In genomic region chr19:48962849-48963165, GRCh38 we compare ENCODE assay signal across 10 cellular contexts. TPM values are rescaled to one million over a fixed set of nuclear protein-coding genes. Genes with fewer than 3 reads are reported as not detected.
DNase-seq lines count a peak whose midpoint lies in the region; ATAC-seq and TF ChIP-seq lines count a peak whose summit lies in the region.
"Had no signal": no experiment of that assay in that cellular context is flagged by ENCODE, and none has a peak within 500 bp of the region (broad histone marks: within the 10 kb centered on the region; RNA-seq: fewer than 3 reads in every experiment).

No MANE protein-coding gene starts in this region.

- H3K27ac ChIP-seq in mesodermal cell (ENCODE audit: low read depth, low read length, severe bottlenecking) (peak overlapping the region; percentile 97), tibial nerve (peak overlapping the region; percentile 92 to 97 (median 96)), SK-N-SH (ENCODE audit: low read depth in 2 of 2, low read length in 1 of 2) (no peak overlapping the region)

- H3K9me2 ChIP-seq in SK-N-SH: no peaks in the 10 kb centered on the region

- H3K9me3 ChIP-seq in mesodermal cell (ENCODE audit: control insufficient read depth, low read length) (no peaks in the 10 kb centered on the region), tibial nerve (no peaks in the 10 kb centered on the region), SK-N-SH (no peaks in the 10 kb centered on the region)

- peaks cover 51% of the 10 kb centered on the region for H3K36me3 ChIP-seq in mesodermal cell (ENCODE audit: control insufficient read depth, insufficient read depth, low read length)
- peaks cover 0 to 31% (median 0%) of the 10 kb centered on the region in 3 donors for H3K36me3 ChIP-seq in tibial nerve
- peaks cover 13 to 31% of the 10 kb centered on the region in 2 experiments for H3K36me3 ChIP-seq in SK-N-SH (replicated peaks in 1 of 2; ENCODE audit: control insufficient read depth in 1 of 2, insufficient read depth in 2 of 2, low read length in 1 of 2)

- ATAC-seq in activated naive CD8-positive, alpha-beta T cell treated with anti-CD3 and anti-CD28 coated beads, Interleukin-2, amount 50 U/mL, for 24 hours: no peak
- ATAC-seq in HG03280 (IDR thresholded peaks at IDR 0.05; ENCODE audit: unreplicated experiment): no peak

- DNase-seq in activated naive CD4-positive, alpha-beta T cell treated with anti-CD3 and anti-CD28 coated beads for 36 hours: no peak
- no peak for DNase-seq in activated naive CD4-positive, alpha-beta T cell (lab: John Stamatoyannopoulos, UW)
- no peak for DNase-seq in activated naive CD8-positive, alpha-beta T cell treated with anti-CD3 and anti-CD28 coated beads, Interleukin-2, amount 50 U/mL, for 24 hours
- DNase-seq in tibial nerve (ENCODE audit: low spot score in 2 of 2): no peak
- DNase-seq in stimulated activated CD4-positive, alpha-beta T cell treated with anti-CD3 and anti-CD28 coated beads, Interleukin-4, amount 100 ng/mL, for 24 hours: no peak
- no peak for DNase-seq in SK-N-SH
- DNase-seq: NCI-H446 treated with DMSO at 0.1 percent for 48 hours had no signal

- no peak overlapping the region for H3K9ac ChIP-seq in SK-N-SH

- 50% methylated on average over 2 of the region's 7 CpGs; no CpG with 5 or more reads in 1 of the 2 experiments for WGBS in mesodermal cell (ENCODE audit: insufficient coverage in 2 of 2), 2 experiments
- 53 to 55% methylated on average over 7 of the region's 7 CpGs for WGBS in tibial nerve, 2 donors
- WGBS in SK-N-SH (ENCODE audit: low lambda C conversion rate): 61% methylated on average over 7 of the region's 7 CpGs

- TF ChIP-seq CTCF in tibial nerve (IDR thresholded peaks at IDR 0.05) (no peak), SK-N-SH (IDR thresholded peaks at IDR 0.05) (no peak)

- peaks cover 59% of the 10 kb centered on the region for H3F3A ChIP-seq in SK-N-SH (replicated peaks; ENCODE audit: insufficient read depth)

- H3K4me3 ChIP-seq in mesodermal cell (ENCODE audit: extremely low read depth, insufficient read depth, low read length, poor library complexity, severe bottlenecking) (no peak overlapping the region), tibial nerve (peak overlapping the region in 1 of 4 donors; percentile 7), SK-N-SH (ENCODE audit: low read depth in 2 of 2, low read length in 1 of 2) (no peak overlapping the region)

- POLR2A ChIA-PET in SK-N-SH (lab: Yijun Ruan, JAX): no interaction called here

- H3K4me1 Mint-ChIP-seq in activated naive CD4-positive, alpha-beta T cell treated with anti-CD3 and anti-CD28 coated beads for 36 hours (ENCODE audit: low read depth): peaks cover 59% of the 10 kb centered on the region
- H3K4me1 Mint-ChIP-seq in activated naive CD8-positive, alpha-beta T cell treated with anti-CD3 and anti-CD28 coated beads, Interleukin-2, amount 50 U/mL, for 24 hours: peaks cover 62% of the 10 kb centered on the region

- no peak for TF ChIP-seq POLR2A in tibial nerve (IDR thresholded peaks at IDR 0.05)

- TF ChIP-seq RAD21 in SK-N-SH (IDR thresholded peaks at IDR 0.05; ENCODE audit: low read length): no peak

- peak overlapping the region; percentile 97 for H3K27ac Mint-ChIP-seq in activated naive CD4-positive, alpha-beta T cell treated with anti-CD3 and anti-CD28 coated beads for 36 hours
- H3K27ac Mint-ChIP-seq in activated naive CD8-positive, alpha-beta T cell treated with anti-CD3 and anti-CD28 coated beads, Interleukin-2, amount 50 U/mL, for 24 hours: peak overlapping the region; percentile 98

- H3K27me3 ChIP-seq in tibial nerve (no peaks in the 10 kb centered on the region), SK-N-SH (ENCODE audit: insufficient read depth) (no peaks in the 10 kb centered on the region)

- H3K79me2 ChIP-seq in SK-N-SH (ENCODE audit: insufficient read depth): peaks cover 30% of the 10 kb centered on the region

- peak overlapping the region; percentile 53 for H3K4me3 Mint-ChIP-seq in activated naive CD4-positive, alpha-beta T cell treated with anti-CD3 and anti-CD28 coated beads for 36 hours
- peak overlapping the region; percentile 97 for H3K4me3 Mint-ChIP-seq in activated naive CD8-positive, alpha-beta T cell treated with anti-CD3 and anti-CD28 coated beads, Interleukin-2, amount 50 U/mL, for 24 hours

- peaks cover 25% of the 10 kb centered on the region for H3K4me1 ChIP-seq in mesodermal cell (ENCODE audit: control insufficient read depth, insufficient read depth, low read length, poor library complexity, severe bottlenecking)
- peaks cover 0 to 50% (median 37%) of the 10 kb centered on the region in 4 donors for H3K4me1 ChIP-seq in tibial nerve
- peaks cover 17 to 26% of the 10 kb centered on the region in 2 experiments; a peak in 3 of 4 replicates for H3K4me1 ChIP-seq in SK-N-SH (ENCODE audit: control insufficient read depth in 1 of 2, insufficient read depth in 2 of 2, low read depth in 1 of 2, low read length in 1 of 2)

- no peaks in the 10 kb centered on the region for H3K27me3 Mint-ChIP-seq in activated naive CD4-positive, alpha-beta T cell treated with anti-CD3 and anti-CD28 coated beads for 36 hours (ENCODE audit: low read depth)
- H3K27me3 Mint-ChIP-seq in activated naive CD8-positive, alpha-beta T cell treated with anti-CD3 and anti-CD28 coated beads, Interleukin-2, amount 50 U/mL, for 24 hours: no peaks in the 10 kb centered on the region

- no peaks in the 10 kb centered on the region for H3K9me3 Mint-ChIP-seq in activated naive CD4-positive, alpha-beta T cell treated with anti-CD3 and anti-CD28 coated beads for 36 hours
- H3K9me3 Mint-ChIP-seq in activated naive CD8-positive, alpha-beta T cell treated with anti-CD3 and anti-CD28 coated beads, Interleukin-2, amount 50 U/mL, for 24 hours: no peaks in the 10 kb centered on the region

- CTCF ChIA-PET in activated naive CD4-positive, alpha-beta T cell treated with anti-CD3 and anti-CD28 coated beads for 36 hours (lab: Charles Lee): no interaction called here
- CTCF ChIA-PET in SK-N-SH (lab: Yijun Ruan, JAX): interaction anchor here (1.7 kb wide), 1 partner anchor 8 kb away, joined by 8 read pairs; no protein-coding TSS in a partner anchor

- H2AFZ ChIP-seq in SK-N-SH (ENCODE audit: low read depth): no peak overlapping the region

- peaks cover 42% of the 10 kb centered on the region for H3K36me3 Mint-ChIP-seq in activated naive CD4-positive, alpha-beta T cell treated with anti-CD3 and anti-CD28 coated beads for 36 hours (ENCODE audit: low read depth)
- H3K36me3 Mint-ChIP-seq in activated naive CD8-positive, alpha-beta T cell treated with anti-CD3 and anti-CD28 coated beads, Interleukin-2, amount 50 U/mL, for 24 hours (ENCODE audit: low read depth): peaks cover 36% of the 10 kb centered on the region

- TF ChIP-seq EP300 in tibial nerve (IDR thresholded peaks at IDR 0.05) (no peak), SK-N-SH (IDR thresholded peaks at IDR 0.05; ENCODE audit: borderline replicate concordance in 1 of 2, low read depth in 1 of 2, low read length in 1 of 2) (no peak)

- H3K4me2 ChIP-seq in SK-N-SH: no peak overlapping the region

- intact Hi-C loops in activated naive CD4-positive, alpha-beta T cell treated with anti-CD3 and anti-CD28 coated beads for 36 hours (cut with micrococcal nuclease): no loop called here

- H4K20me1 ChIP-seq in SK-N-SH (ENCODE audit: insufficient read depth): peaks cover 18% of the 10 kb centered on the region

RNA-seq across cellular contexts. Expression of gene FTL, which starts 2.3 kb away (rescaled TPM):
- total RNA-seq in activated naive CD4-positive, alpha-beta T cell treated with anti-CD3 and anti-CD28 coated beads for 36 hours: 1,000 to 10,000 TPM; 1,093 to 1,120 TPM
- polyA plus RNA-seq in mesodermal cell (2013, experiment 1 of 2): 3,050 TPM
- polyA plus RNA-seq in mesodermal cell (2013, experiment 2 of 2): 2,468 TPM
- 1,000 to 10,000 TPM; 5,480 to 8,362 (median 5,857) TPM for total RNA-seq in tibial nerve
- 587 and 875 TPM in 2 replicates for polyA plus RNA-seq in SK-N-SH (2012; rRNA removed)
- polyA plus RNA-seq in SK-N-SH (2012; cell fraction: cytosol; rRNA removed): 532 and 592 TPM in 2 replicates
- 164 and 250 TPM in 2 replicates for polyA plus RNA-seq in SK-N-SH (2012; cell fraction: nucleus; rRNA removed)

RNA-seq across cellular contexts. Expression of gene BAX, which starts 8.1 kb away (rescaled TPM):
- total RNA-seq in activated naive CD4-positive, alpha-beta T cell treated with anti-CD3 and anti-CD28 coated beads for 36 hours: 100 to 1,000 TPM; 267 to 302 TPM
- polyA plus RNA-seq in mesodermal cell (2013, experiment 1 of 2): 271 TPM
- polyA plus RNA-seq in mesodermal cell (2013, experiment 2 of 2): 190 TPM
- 10 to 100 TPM; 31.4 to 61.2 (median 38.4) TPM for total RNA-seq in tibial nerve
- 278 and 640 TPM in 2 replicates for polyA plus RNA-seq in SK-N-SH (2012; rRNA removed)
- 233 and 284 TPM in 2 replicates for polyA plus RNA-seq in SK-N-SH (2012; cell fraction: cytosol; rRNA removed)
- 332 and 395 TPM in 2 replicates for polyA plus RNA-seq in SK-N-SH (2012; cell fraction: nucleus; rRNA removed)

RNA-seq across cellular contexts. Expression of gene DHDH, which starts 29.3 kb away (rescaled TPM):
- 1 to 10 TPM; 4.2 to 4.5 TPM for total RNA-seq in activated naive CD4-positive, alpha-beta T cell treated with anti-CD3 and anti-CD28 coated beads for 36 hours
- 1.3 TPM for polyA plus RNA-seq in mesodermal cell (2013, experiment 1 of 2)
- 1.0 TPM for polyA plus RNA-seq in mesodermal cell (2013, experiment 2 of 2)
- 1 to 10 TPM in 1 of 4 donors, not detected in 3; 1.2 TPM for total RNA-seq in tibial nerve
- 0.31 and 0.72 TPM in 2 replicates for polyA plus RNA-seq in SK-N-SH (2012; rRNA removed)
- 0.30 and 0.34 TPM in 2 replicates for polyA plus RNA-seq in SK-N-SH (2012; cell fraction: cytosol; rRNA removed)
- 0.37 and 0.45 TPM in 2 replicates for polyA plus RNA-seq in SK-N-SH (2012; cell fraction: nucleus; rRNA removed)
- polyA plus RNA-seq: BJ had no signal

RNA-seq across cellular contexts. Expression of gene GYS1, which starts 30.3 kb away (rescaled TPM):
- 10 to 100 TPM; 29.6 to 31.2 TPM for total RNA-seq in activated naive CD4-positive, alpha-beta T cell treated with anti-CD3 and anti-CD28 coated beads for 36 hours
- polyA plus RNA-seq in mesodermal cell (2013, experiment 1 of 2): 35.0 TPM
- 32.7 TPM for polyA plus RNA-seq in mesodermal cell (2013, experiment 2 of 2)
- 10 to 100 TPM; 28.8 to 42.0 (median 31.0) TPM for total RNA-seq in tibial nerve
- polyA plus RNA-seq in SK-N-SH (2012; rRNA removed): 24.1 and 25.3 TPM in 2 replicates
- 12.9 and 18.2 TPM in 2 replicates for polyA plus RNA-seq in SK-N-SH (2012; cell fraction: cytosol; rRNA removed)
- 69.6 and 71.7 TPM in 2 replicates for polyA plus RNA-seq in SK-N-SH (2012; cell fraction: nucleus; rRNA removed)

RNA-seq across cellular contexts. Expression of gene RUVBL2, which starts 30.9 kb away (rescaled TPM):
- total RNA-seq in activated naive CD4-positive, alpha-beta T cell treated with anti-CD3 and anti-CD28 coated beads for 36 hours: 100 to 1,000 TPM; 119 to 126 TPM
- 80.1 TPM for polyA plus RNA-seq in mesodermal cell (2013, experiment 1 of 2)
- 71.8 TPM for polyA plus RNA-seq in mesodermal cell (2013, experiment 2 of 2)
- total RNA-seq in tibial nerve: 100 to 1,000 TPM in 1 of 4 donors, 10 to 100 TPM in 3; 69.2 to 120 (median 78.5) TPM
- 411 and 459 TPM in 2 replicates for polyA plus RNA-seq in SK-N-SH (2012; rRNA removed)
- polyA plus RNA-seq in SK-N-SH (2012; cell fraction: cytosol; rRNA removed): 196 and 298 TPM in 2 replicates
- 340 and 467 TPM in 2 replicates for polyA plus RNA-seq in SK-N-SH (2012; cell fraction: nucleus; rRNA removed)

Comparison
In these comparisons a context has a peak if more than half of its experiments do, and no peak if none do; other contexts are left out.
1. H3K27ac ChIP-seq: peak in mesodermal cell (single experiment) and tibial nerve (4 of 4); none in SK-N-SH (0 of 2).
2. RNA of gene FTL, which starts 2.3 kb away (total RNA-seq): 5,480 to 8,362 TPM in tibial nerve; 1,093 to 1,120 TPM in activated naive CD4-positive, alpha-beta T cell treated with anti-CD3 and anti-CD28 coated beads for 36 hours; every median in the first group is over 4 times any median in the second.
3. RNA of gene BAX, which starts 8.1 kb away (total RNA-seq): 267 to 302 TPM in activated naive CD4-positive, alpha-beta T cell treated with anti-CD3 and anti-CD28 coated beads for 36 hours; 31.4 to 61.2 TPM in tibial nerve; every median in the first group is over 4 times any median in the second.